Comparison of ENCODE assay signal across 23 cellular contexts in the genomic region with DNA sequence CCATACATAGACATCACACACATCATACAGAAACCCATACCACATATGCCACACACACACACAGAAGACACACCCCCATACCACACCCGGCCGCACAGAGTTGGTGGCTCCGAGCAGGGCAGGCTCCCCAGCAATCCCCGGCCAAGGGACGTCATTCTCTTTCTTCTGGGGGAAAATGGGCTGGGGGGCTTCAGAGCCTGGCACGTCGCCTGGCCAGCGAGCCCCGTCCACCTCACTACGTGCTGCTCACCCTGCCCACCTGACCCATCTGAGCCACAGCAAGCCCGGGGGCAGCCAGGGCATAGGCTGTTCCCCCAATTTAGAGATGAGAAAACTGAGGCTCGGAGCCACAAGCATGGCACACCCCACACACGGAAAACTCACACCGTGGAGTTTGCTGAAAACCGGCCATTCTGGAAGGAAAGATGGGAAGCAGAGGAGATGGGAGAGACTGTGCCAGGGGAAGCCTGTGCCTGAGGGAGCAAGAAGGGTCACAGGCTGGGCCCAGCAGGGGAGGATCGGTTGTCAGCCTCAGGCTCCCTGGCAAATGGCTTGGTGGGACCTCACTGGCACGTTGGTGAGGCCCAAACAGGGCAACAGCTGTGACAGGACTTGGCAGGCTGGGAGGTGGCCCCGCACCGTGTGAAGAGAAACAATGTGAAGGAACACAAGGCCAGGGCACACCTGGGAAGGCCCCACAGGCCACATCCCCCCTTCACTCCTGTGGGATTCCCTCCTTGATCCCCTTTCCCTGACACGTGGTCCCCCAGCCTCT.
"Had no signal": no experiment of that assay in that cellular context is flagged by ENCODE, and none has a peak within 500 bp of the region (broad histone marks: within the 10 kb centered on the region; RNA-seq: fewer than 3 reads in every experiment).

No MANE protein-coding gene starts in this region.

- H3K27me3 Mint-ChIP-seq: activated CD4-positive, alpha-beta T cell treated with anti-CD3 and anti-CD28 coated beads for 36 hours; stimulated activated naive B cell treated with anti-CD40 and anti-IgM and Interleukin-4, amounts not matched to agents 10 μg/mL and 1 μg/mL and 100 μg/mL, for 72 hours had no signal

- H3K9me3 Mint-ChIP-seq: activated naive CD4-positive, alpha-beta T cell treated with anti-CD3 and anti-CD28 coated beads, Interleukin-2, amount 50 U/mL, for 24 hours; activated T-cell treated with anti-CD3 and anti-CD28 coated beads, Interleukin-2, amount 50 U/mL, for 4 hours; stimulated activated naive B cell treated with anti-CD40 and anti-IgM and Interleukin-4, amounts not matched to agents 10 μg/mL and 1 μg/mL and 100 μg/mL, for 72 hours had no signal

- H3K9me3 ChIP-seq: gastrocnemius medialis, transverse colon, vagina had no signal

- H3K4me1 Mint-ChIP-seq: activated CD4-positive, alpha-beta T cell treated with anti-CD3 and anti-CD28 coated beads for 36 hours; activated naive CD4-positive, alpha-beta T cell treated with anti-CD3 and anti-CD28 coated beads, Interleukin-2, amount 50 U/mL, for 24 hours; naive B cell; stimulated activated naive B cell treated with anti-CD40 and anti-IgM and Interleukin-4, amounts not matched to agents 10 μg/mL and 1 μg/mL and 100 μg/mL, for 72 hours had no signal

- DNase-seq: activated CD4-positive, alpha-beta T cell treated with anti-CD3 and anti-CD28 coated beads for 36 hours; activated CD4-positive, alpha-beta T cell treated with anti-CD3 and anti-CD28 coated beads, Interleukin-2, amount 50 U/mL, for 4 hours; activated CD8-positive, alpha-beta memory T cell treated with anti-CD3 and anti-CD28 coated beads, Interleukin-2, amount 50 U/mL, for 48 hours; activated T-cell treated with anti-CD3 and anti-CD28 coated beads, Interleukin-2, amount 50 U/mL, for 4 hours; caudate nucleus; dermis blood vessel endothelial cell; effector memory CD4-positive, alpha-beta T cell; gastrocnemius medialis; hypothalamus; mesenchymal stem cell; naive B cell; stimulated activated CD4-positive, alpha-beta T cell treated with anti-CD3 and anti-CD28 coated beads, Interleukin-2, amount 100 ng/mL, for 48 hours; stimulated activated CD8-positive, alpha-beta memory T cell treated with anti-CD3 and anti-CD28 coated beads, Interleukin-4, amount 100 ng/mL, for 48 hours; stimulated activated naive B cell treated with anti-CD40 and anti-IgM and Interleukin-4, amounts not matched to agents 10 μg/mL and 1 μg/mL and 100 μg/mL, for 72 hours; T-helper 9 cell; transverse colon had no signal

- H3K36me3 Mint-ChIP-seq: activated naive CD4-positive, alpha-beta T cell treated with anti-CD3 and anti-CD28 coated beads, Interleukin-2, amount 50 U/mL, for 24 hours; brain; naive B cell; stimulated activated naive B cell treated with anti-CD40 and anti-IgM and Interleukin-4, amounts not matched to agents 10 μg/mL and 1 μg/mL and 100 μg/mL, for 72 hours had no signal

- ATAC-seq: activated CD4-positive, alpha-beta T cell treated with anti-CD3 and anti-CD28 coated beads for 36 hours; activated T-cell treated with anti-CD3 and anti-CD28 coated beads, Interleukin-2, amount 50 U/mL, for 4 hours; gastrocnemius medialis; sciatic nerve; stimulated activated naive B cell treated with anti-CD40 and anti-IgM and Interleukin-4, amounts not matched to agents 10 μg/mL and 1 μg/mL and 100 μg/mL, for 72 hours had no signal

- H3K4me1 ChIP-seq: gastrocnemius medialis, transverse colon, vagina had no signal

- H3K27ac ChIP-seq: gastrocnemius medialis, transverse colon, vagina had no signal

- H3K4me3 Mint-ChIP-seq: activated CD4-positive, alpha-beta T cell treated with anti-CD3 and anti-CD28 coated beads for 36 hours; activated naive CD4-positive, alpha-beta T cell treated with anti-CD3 and anti-CD28 coated beads, Interleukin-2, amount 50 U/mL, for 24 hours; activated T-cell treated with anti-CD3 and anti-CD28 coated beads, Interleukin-2, amount 50 U/mL, for 4 hours; brain; naive B cell; neural crest cell; stimulated activated naive B cell treated with anti-CD40 and anti-IgM and Interleukin-4, amounts not matched to agents 10 μg/mL and 1 μg/mL and 100 μg/mL, for 72 hours had no signal

- FAIRE-seq: islet of Langerhans had no signal

- H3K4me3 ChIP-seq: gastrocnemius medialis, smooth muscle cell, transverse colon, vagina had no signal

- H3K27ac Mint-ChIP-seq: activated CD4-positive, alpha-beta T cell treated with anti-CD3 and anti-CD28 coated beads for 36 hours; activated naive CD4-positive, alpha-beta T cell treated with anti-CD3 and anti-CD28 coated beads, Interleukin-2, amount 50 U/mL, for 24 hours; naive B cell; stimulated activated naive B cell treated with anti-CD40 and anti-IgM and Interleukin-4, amounts not matched to agents 10 μg/mL and 1 μg/mL and 100 μg/mL, for 72 hours had no signal

- H3K36me3 ChIP-seq: gastrocnemius medialis, transverse colon, vagina had no signal

- H3K4me2 ChIP-seq: smooth muscle cell had no signal

- H3K27me3 ChIP-seq: gastrocnemius medialis, transverse colon, vagina had no signal
